In the genomic region with DNA sequence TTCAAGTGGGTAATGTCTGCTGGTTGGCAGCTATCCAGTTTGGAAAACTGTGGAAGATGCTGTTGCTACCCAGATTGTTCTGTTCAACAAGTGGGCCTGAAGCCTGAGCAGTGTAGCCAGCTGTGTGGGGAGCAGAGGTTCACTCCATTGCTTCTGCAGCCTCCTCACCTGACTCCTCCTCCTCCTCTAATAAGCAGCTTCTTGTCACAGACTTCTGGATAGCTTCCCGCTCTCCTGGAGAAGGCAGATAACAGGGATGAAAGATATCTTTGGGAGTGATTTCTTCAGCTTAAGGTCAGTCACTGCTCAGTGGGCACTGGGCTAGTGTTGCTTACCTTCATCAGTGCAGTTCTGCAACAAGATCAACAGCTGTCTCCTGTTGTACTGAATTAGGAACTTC, we compare ENCODE assay signal across 1 cellular context.
TF ChIP-seq lines count a peak whose summit lies in the region.

No MANE protein-coding gene starts in this region.

TF ChIP-seq in K562, 482 proteins besides CTCF, POLR2A, EP300 and RAD21:
- TF ChIP-seq CTBP1 (IDR thresholded peaks at IDR 0.05; ENCODE audit: borderline replicate concordance) (peak; percentile 57; the same call in 1 of the 2 replicates), TEAD2 (tag; IDR thresholded peaks at IDR 0.05) (no peak), POLR2AphosphoS5 (IDR thresholded peaks at IDR 0.05; ENCODE audit: control insufficient read depth, insufficient read depth, low read depth, low read length) (peak; percentile 40; the same call in 1 of the 2 replicates), HMG20A (CRISPR knock-in tag; conservative IDR thresholded peaks at IDR 0.05) (no peak), MEIS2 (IDR thresholded peaks at IDR 0.05; ENCODE audit: partially characterized antibody) (peak; percentile 21), MBD2 (IDR thresholded peaks at IDR 0.05; ENCODE audit: borderline replicate concordance, low read depth) (no peak), ZNF212 (CRISPR knock-in tag; IDR thresholded peaks at IDR 0.05) (no peak), KDM1A (IDR thresholded peaks at IDR 0.05) (peak; percentile 59 to 69), POLR3A (IDR thresholded peaks at IDR 0.05; ENCODE audit: borderline replicate concordance, extremely low read depth, insufficient read depth, insufficient read length) (no peak), TAL1 (IDR thresholded peaks at IDR 0.05) (peak; percentile 49), NFIC (IDR thresholded peaks at IDR 0.05) (peak; percentile 59), MTA2 (IDR thresholded peaks at IDR 0.05; ENCODE audit: low read depth) (0 out of 2 replicates have a peak, but pooled peaks have one; percentile 12), EP400 (IDR thresholded peaks at IDR 0.05) (no peak), TEAD4 (IDR thresholded peaks at IDR 0.05; ENCODE audit: low read length) (0 out of 2 replicates have a peak, but pooled peaks have one; percentile 45), TEAD4 (CRISPR knock-in tag; IDR thresholded peaks at IDR 0.05; ENCODE audit: borderline replicate concordance) (no peak), HCFC1 (IDR thresholded peaks at IDR 0.05; ENCODE audit: low read depth, low read length) (no peak), ZNF263 (CRISPR knock-in tag; IDR thresholded peaks at IDR 0.05; ENCODE audit: borderline replicate concordance) (peak; percentile 31; the same call in 1 of the 2 replicates), RCOR1 (IDR thresholded peaks at IDR 0.05; ENCODE audit: borderline replicate concordance in 1 of 2, low read depth in 2 of 2, low read length in 2 of 2) (peak in 1 of 2 experiments; percentile 72; a peak in 1 of 4 replicates), TCF3 (CRISPR knock-in tag; IDR thresholded peaks at IDR 0.05) (peak; percentile 63), PHB (CRISPR knock-in tag; IDR thresholded peaks at IDR 0.05) (no peak), ZC3H11A (IDR thresholded peaks at IDR 0.05; ENCODE audit: low read depth, low read length) (no peak), CBFA2T3 (IDR thresholded peaks at IDR 0.05) (peak; percentile 66), PML (IDR thresholded peaks at IDR 0.05; ENCODE audit: low read length) (peak; percentile 42; the same call in 1 of the 2 replicates), ZNF146 (CRISPR knock-in tag; IDR thresholded peaks at IDR 0.05; ENCODE audit: unreplicated experiment) (no peak), CBFA2T2 (conservative IDR thresholded peaks at IDR 0.05) (peak; percentile 30; the same call in 1 of the 2 replicates), ARID1B (IDR thresholded peaks at IDR 0.05) (peak; percentile 54), ZKSCAN3 (CRISPR knock-in tag; IDR thresholded peaks at IDR 0.05) (no peak)
- TF ChIP-seq, protein P1, sequence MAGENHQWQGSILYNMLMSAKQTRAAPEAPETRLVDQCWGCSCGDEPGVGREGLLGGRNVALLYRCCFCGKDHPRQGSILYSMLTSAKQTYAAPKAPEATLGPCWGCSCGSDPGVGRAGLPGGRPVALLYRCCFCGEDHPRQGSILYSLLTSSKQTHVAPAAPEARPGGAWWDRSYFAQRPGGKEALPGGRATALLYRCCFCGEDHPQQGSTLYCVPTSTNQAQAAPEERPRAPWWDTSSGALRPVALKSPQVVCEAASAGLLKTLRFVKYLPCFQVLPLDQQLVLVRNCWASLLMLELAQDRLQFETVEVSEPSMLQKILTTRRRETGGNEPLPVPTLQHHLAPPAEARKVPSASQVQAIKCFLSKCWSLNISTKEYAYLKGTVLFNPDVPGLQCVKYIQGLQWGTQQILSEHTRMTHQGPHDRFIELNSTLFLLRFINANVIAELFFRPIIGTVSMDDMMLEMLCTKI (IDR thresholded peaks at IDR 0.05; ENCODE audit: partially characterized antibody) = no peak
- TF ChIP-seq, protein P2, sequence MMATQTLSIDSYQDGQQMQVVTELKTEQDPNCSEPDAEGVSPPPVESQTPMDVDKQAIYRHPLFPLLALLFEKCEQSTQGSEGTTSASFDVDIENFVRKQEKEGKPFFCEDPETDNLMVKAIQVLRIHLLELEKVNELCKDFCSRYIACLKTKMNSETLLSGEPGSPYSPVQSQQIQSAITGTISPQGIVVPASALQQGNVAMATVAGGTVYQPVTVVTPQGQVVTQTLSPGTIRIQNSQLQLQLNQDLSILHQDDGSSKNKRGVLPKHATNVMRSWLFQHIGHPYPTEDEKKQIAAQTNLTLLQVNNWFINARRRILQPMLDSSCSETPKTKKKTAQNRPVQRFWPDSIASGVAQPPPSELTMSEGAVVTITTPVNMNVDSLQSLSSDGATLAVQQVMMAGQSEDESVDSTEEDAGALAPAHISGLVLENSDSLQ (IDR thresholded peaks at IDR 0.05) = no peak
- TF ChIP-seq, protein P3, sequence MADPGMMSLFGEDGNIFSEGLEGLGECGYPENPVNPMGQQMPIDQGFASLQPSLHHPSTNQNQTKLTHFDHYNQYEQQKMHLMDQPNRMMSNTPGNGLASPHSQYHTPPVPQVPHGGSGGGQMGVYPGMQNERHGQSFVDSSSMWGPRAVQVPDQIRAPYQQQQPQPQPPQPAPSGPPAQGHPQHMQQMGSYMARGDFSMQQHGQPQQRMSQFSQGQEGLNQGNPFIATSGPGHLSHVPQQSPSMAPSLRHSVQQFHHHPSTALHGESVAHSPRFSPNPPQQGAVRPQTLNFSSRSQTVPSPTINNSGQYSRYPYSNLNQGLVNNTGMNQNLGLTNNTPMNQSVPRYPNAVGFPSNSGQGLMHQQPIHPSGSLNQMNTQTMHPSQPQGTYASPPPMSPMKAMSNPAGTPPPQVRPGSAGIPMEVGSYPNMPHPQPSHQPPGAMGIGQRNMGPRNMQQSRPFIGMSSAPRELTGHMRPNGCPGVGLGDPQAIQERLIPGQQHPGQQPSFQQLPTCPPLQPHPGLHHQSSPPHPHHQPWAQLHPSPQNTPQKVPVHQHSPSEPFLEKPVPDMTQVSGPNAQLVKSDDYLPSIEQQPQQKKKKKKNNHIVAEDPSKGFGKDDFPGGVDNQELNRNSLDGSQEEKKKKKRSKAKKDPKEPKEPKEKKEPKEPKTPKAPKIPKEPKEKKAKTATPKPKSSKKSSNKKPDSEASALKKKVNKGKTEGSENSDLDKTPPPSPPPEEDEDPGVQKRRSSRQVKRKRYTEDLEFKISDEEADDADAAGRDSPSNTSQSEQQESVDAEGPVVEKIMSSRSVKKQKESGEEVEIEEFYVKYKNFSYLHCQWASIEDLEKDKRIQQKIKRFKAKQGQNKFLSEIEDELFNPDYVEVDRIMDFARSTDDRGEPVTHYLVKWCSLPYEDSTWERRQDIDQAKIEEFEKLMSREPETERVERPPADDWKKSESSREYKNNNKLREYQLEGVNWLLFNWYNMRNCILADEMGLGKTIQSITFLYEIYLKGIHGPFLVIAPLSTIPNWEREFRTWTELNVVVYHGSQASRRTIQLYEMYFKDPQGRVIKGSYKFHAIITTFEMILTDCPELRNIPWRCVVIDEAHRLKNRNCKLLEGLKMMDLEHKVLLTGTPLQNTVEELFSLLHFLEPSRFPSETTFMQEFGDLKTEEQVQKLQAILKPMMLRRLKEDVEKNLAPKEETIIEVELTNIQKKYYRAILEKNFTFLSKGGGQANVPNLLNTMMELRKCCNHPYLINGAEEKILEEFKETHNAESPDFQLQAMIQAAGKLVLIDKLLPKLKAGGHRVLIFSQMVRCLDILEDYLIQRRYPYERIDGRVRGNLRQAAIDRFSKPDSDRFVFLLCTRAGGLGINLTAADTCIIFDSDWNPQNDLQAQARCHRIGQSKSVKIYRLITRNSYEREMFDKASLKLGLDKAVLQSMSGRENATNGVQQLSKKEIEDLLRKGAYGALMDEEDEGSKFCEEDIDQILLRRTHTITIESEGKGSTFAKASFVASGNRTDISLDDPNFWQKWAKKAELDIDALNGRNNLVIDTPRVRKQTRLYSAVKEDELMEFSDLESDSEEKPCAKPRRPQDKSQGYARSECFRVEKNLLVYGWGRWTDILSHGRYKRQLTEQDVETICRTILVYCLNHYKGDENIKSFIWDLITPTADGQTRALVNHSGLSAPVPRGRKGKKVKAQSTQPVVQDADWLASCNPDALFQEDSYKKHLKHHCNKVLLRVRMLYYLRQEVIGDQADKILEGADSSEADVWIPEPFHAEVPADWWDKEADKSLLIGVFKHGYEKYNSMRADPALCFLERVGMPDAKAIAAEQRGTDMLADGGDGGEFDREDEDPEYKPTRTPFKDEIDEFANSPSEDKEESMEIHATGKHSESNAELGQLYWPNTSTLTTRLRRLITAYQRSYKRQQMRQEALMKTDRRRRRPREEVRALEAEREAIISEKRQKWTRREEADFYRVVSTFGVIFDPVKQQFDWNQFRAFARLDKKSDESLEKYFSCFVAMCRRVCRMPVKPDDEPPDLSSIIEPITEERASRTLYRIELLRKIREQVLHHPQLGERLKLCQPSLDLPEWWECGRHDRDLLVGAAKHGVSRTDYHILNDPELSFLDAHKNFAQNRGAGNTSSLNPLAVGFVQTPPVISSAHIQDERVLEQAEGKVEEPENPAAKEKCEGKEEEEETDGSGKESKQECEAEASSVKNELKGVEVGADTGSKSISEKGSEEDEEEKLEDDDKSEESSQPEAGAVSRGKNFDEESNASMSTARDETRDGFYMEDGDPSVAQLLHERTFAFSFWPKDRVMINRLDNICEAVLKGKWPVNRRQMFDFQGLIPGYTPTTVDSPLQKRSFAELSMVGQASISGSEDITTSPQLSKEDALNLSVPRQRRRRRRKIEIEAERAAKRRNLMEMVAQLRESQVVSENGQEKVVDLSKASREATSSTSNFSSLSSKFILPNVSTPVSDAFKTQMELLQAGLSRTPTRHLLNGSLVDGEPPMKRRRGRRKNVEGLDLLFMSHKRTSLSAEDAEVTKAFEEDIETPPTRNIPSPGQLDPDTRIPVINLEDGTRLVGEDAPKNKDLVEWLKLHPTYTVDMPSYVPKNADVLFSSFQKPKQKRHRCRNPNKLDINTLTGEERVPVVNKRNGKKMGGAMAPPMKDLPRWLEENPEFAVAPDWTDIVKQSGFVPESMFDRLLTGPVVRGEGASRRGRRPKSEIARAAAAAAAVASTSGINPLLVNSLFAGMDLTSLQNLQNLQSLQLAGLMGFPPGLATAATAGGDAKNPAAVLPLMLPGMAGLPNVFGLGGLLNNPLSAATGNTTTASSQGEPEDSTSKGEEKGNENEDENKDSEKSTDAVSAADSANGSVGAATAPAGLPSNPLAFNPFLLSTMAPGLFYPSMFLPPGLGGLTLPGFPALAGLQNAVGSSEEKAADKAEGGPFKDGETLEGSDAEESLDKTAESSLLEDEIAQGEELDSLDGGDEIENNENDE (IDR thresholded peaks at IDR 0.05; ENCODE audit: low read depth, low read length) = no peak
- TF ChIP-seq, protein P4, sequence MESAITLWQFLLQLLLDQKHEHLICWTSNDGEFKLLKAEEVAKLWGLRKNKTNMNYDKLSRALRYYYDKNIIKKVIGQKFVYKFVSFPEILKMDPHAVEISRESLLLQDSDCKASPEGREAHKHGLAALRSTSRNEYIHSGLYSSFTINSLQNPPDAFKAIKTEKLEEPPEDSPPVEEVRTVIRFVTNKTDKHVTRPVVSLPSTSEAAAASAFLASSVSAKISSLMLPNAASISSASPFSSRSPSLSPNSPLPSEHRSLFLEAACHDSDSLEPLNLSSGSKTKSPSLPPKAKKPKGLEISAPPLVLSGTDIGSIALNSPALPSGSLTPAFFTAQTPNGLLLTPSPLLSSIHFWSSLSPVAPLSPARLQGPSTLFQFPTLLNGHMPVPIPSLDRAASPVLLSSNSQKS (CRISPR knock-in tag; IDR thresholded peaks at IDR 0.05) = no peak
- TF ChIP-seq, protein P5, sequence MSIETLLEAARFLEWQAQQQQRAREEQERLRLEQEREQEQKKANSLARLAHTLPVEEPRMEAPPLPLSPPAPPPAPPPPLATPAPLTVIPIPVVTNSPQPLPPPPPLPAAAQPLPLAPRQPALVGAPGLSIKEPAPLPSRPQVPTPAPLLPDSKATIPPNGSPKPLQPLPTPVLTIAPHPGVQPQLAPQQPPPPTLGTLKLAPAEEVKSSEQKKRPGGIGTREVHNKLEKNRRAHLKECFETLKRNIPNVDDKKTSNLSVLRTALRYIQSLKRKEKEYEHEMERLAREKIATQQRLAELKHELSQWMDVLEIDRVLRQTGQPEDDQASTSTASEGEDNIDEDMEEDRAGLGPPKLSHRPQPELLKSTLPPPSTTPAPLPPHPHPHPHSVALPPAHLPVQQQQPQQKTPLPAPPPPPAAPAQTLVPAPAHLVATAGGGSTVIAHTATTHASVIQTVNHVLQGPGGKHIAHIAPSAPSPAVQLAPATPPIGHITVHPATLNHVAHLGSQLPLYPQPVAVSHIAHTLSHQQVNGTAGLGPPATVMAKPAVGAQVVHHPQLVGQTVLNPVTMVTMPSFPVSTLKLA (conservative IDR thresholded peaks at IDR 0.05) = 0 out of 4 replicates have a peak, but pooled peaks of 1 of the 2 experiments have one; percentile 15
- TF ChIP-seq, protein P6, sequence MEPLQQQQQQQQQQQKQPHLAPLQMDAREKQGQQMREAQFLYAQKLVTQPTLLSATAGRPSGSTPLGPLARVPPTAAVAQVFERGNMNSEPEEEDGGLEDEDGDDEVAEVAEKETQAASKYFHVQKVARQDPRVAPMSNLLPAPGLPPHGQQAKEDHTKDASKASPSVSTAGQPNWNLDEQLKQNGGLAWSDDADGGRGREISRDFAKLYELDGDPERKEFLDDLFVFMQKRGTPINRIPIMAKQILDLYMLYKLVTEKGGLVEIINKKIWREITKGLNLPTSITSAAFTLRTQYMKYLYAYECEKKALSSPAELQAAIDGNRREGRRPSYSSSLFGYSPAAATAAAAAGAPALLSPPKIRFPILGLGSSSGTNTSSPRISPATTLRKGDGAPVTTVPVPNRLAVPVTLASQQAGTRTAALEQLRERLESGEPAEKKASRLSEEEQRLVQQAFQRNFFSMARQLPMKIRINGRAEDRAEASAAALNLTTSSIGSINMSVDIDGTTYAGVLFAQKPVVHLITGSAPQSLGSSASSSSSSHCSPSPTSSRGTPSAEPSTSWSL (CRISPR knock-in tag; IDR thresholded peaks at IDR 0.05; ENCODE audit: borderline replicate concordance) = no peak
